1 cellular context compared by ENCODE assay signal in the genomic region with DNA sequence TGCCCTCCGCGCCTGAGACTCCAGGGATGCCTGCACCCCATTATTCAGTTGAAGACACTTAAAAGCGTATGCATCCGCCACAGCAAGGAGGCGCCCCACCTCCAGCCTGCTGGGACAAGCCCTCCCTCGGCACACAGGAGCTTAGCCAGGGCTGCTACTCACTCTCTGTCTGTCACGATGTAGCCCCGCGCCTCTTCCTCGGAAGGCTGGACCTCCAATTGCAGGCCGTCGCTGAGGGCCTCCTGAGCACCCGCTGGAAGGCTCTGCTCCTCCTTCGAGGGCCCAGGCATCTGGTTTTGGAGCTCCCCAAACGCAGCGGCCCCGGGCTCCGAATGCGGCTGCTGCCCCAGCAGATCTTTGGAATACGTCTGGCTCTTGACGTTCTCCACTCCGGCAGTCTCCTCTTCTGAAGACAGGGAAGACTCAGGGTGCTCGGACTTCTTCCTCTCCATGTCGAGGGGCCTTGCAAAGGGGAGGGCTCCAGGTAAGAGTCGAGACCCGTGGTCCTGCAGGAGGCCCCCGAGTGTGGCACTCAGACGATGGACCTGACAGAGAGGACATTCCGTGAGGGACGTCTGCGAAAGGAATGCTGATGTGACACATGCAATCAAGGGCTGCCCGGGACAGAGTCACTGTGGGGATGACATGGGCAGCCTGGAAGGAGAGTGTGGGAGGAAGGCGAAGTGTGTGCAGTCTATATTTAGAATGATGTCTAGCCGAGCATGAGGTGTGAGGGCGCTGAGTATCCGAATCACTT.
TF ChIP-seq lines count a peak whose summit lies in the region.

No MANE protein-coding gene starts in this region.

TF ChIP-seq in HepG2, 621 proteins besides CTCF, POLR2A, EP300 and RAD21:
- TF ChIP-seq, protein P1, sequence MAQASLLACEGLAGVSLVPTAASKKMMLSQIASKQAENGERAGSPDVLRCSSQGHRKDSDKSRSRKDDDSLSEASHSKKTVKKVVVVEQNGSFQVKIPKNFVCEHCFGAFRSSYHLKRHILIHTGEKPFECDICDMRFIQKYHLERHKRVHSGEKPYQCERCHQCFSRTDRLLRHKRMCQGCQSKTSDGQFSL (CRISPR knock-in tag; IDR thresholded peaks at IDR 0.05), result no peak
- TF ChIP-seq ZBTB33 (CRISPR knock-in tag; IDR thresholded peaks at IDR 0.05) (peak; percentile 90), TOE1 (CRISPR knock-in tag; IDR thresholded peaks at IDR 0.05) (no peak), TAF15 (IDR thresholded peaks at IDR 0.05; ENCODE audit: low read depth, low read length, poor library complexity, severe bottlenecking) (no peak), KDM6A (CRISPR knock-in tag; IDR thresholded peaks at IDR 0.05; ENCODE audit: low read depth) (no peak), ZNF678 (CRISPR knock-in tag; IDR thresholded peaks at IDR 0.05) (no peak)
